In genomic region chr5:87102841-87103240, GRCh38 we compare ENCODE assay signal across 14 cellular contexts.
A peak's percentile ranks its signal among the peaks of the same experiment; 100 is the strongest.
DNase-seq lines count a peak whose midpoint lies in the region; ATAC-seq and TF ChIP-seq lines count a peak whose summit lies in the region.
"Had no signal": no experiment of that assay in that cellular context is flagged by ENCODE, and none has a peak within 500 bp of the region (broad histone marks: within the 10 kb centered on the region; RNA-seq: fewer than 3 reads in every experiment).

No MANE protein-coding gene starts in this region.

- TF ChIP-seq CTCF in natural killer cell (IDR thresholded peaks at IDR 0.05) (no peak), SU-DHL-6 (IDR thresholded peaks at IDR 0.05; ENCODE audit: insufficient read depth, low read length, poor library complexity, severe bottlenecking) (no peak)

- no peaks in the 10 kb centered on the region for H3K9me3 ChIP-seq in SU-DHL-6 (ENCODE audit: insufficient read depth, low read length)

- peaks cover 6% of the 10 kb centered on the region for H3K36me3 Mint-ChIP-seq in natural killer cell treated with Interleukin-12 subunit alpha and Interleukin-12 subunit beta and Interleukin-15 and Interleukin-18, amount 100 ng/mL, for 72 hours
- H3K36me3 Mint-ChIP-seq in natural killer cell: no peaks in the 10 kb centered on the region
- H3K36me3 Mint-ChIP-seq in naive B cell: peaks cover 3 to 7% of the 10 kb centered on the region in 2 donors

- H4K20me1 ChIP-seq in SU-DHL-6 (ENCODE audit: low read depth, low read length): no peaks in the 10 kb centered on the region

- no peak for ATAC-seq in natural killer cell treated with Interleukin-12 subunit alpha and Interleukin-12 subunit beta and Interleukin-15 and Interleukin-18, amount 100 ng/mL, for 72 hours
- ATAC-seq in natural killer cell: no peak
- ATAC-seq in naive B cell (ENCODE audit: low read depth in 2 of 2): no peak
- ATAC-seq in HG03469 (IDR thresholded peaks at IDR 0.05; ENCODE audit: unreplicated experiment): no peak

- no peak overlapping the region for H3K4me3 ChIP-seq in SU-DHL-6 (ENCODE audit: insufficient read depth, low read length, poor library complexity, severe bottlenecking)

- peaks cover 33 to 45% of the 10 kb centered on the region in 2 donors for H3K4me1 Mint-ChIP-seq in natural killer cell treated with Interleukin-12 subunit alpha and Interleukin-12 subunit beta and Interleukin-15 and Interleukin-18, amount 100 ng/mL, for 72 hours (ENCODE audit: low read depth in 2 of 2)
- H3K4me1 Mint-ChIP-seq in natural killer cell: peaks cover 28 to 41% of the 10 kb centered on the region in 2 donors
- peaks cover 52 to 60% (median 57%) of the 10 kb centered on the region in 3 donors for H3K4me1 Mint-ChIP-seq in naive B cell

- peaks cover 5% of the 10 kb centered on the region for H3K9me3 Mint-ChIP-seq in natural killer cell treated with Interleukin-12 subunit alpha and Interleukin-12 subunit beta and Interleukin-15 and Interleukin-18, amount 100 ng/mL, for 72 hours
- H3K9me3 Mint-ChIP-seq in natural killer cell (peaks cover 0 to 3% of the 10 kb centered on the region in 2 donors), naive B cell (peaks cover 0 to 4% (median 0%) of the 10 kb centered on the region in 7 donors)
- H3K9me3 Mint-ChIP-seq: CD4-positive, alpha-beta T cell had no signal

- peak overlapping the region; percentile 66 for H3K4me2 ChIP-seq in SU-DHL-6 (ENCODE audit: low read depth, low read length, poor library complexity, severe bottlenecking)

- no peak overlapping the region for H3K4me3 Mint-ChIP-seq in natural killer cell treated with Interleukin-12 subunit alpha and Interleukin-12 subunit beta and Interleukin-15 and Interleukin-18, amount 100 ng/mL, for 72 hours
- no peak overlapping the region for H3K4me3 Mint-ChIP-seq in natural killer cell
- H3K4me3 Mint-ChIP-seq in naive B cell: peak overlapping the region in 4 of 8 donors; percentile 19 to 88 (median 75)
- H3K4me3 Mint-ChIP-seq: CD4-positive, alpha-beta T cell had no signal

- no peaks in the 10 kb centered on the region for H3K27me3 ChIP-seq in SU-DHL-6 (ENCODE audit: low read length)

- H3K79me2 ChIP-seq in SU-DHL-6 (ENCODE audit: insufficient read depth, low read length): no peaks in the 10 kb centered on the region

- H3K27ac Mint-ChIP-seq in natural killer cell treated with Interleukin-12 subunit alpha and Interleukin-12 subunit beta and Interleukin-15 and Interleukin-18, amount 100 ng/mL, for 72 hours: peak overlapping the region; percentile 60 to 71
- H3K27ac Mint-ChIP-seq in natural killer cell (no peak overlapping the region), naive B cell (peak overlapping the region; percentile 42 to 97 (median 80))
- H3K27ac Mint-ChIP-seq: CD4-positive, alpha-beta T cell had no signal

- H3K9me2 ChIP-seq in SU-DHL-6 (replicated peaks; ENCODE audit: insufficient read depth, low read length): no peaks in the 10 kb centered on the region

- H3K36me3 ChIP-seq in SU-DHL-6 (ENCODE audit: low read length): no peaks in the 10 kb centered on the region

- H3F3A ChIP-seq in SU-DHL-6 (ENCODE audit: insufficient read depth): no peaks in the 10 kb centered on the region

- intact Hi-C loops in natural killer cell (cut with micrococcal nuclease): no loop called here

- peak overlapping the region; percentile 66; the same call in 1 of the 2 replicates for H3K27ac ChIP-seq in SU-DHL-6 (ENCODE audit: low read depth, low read length)

- no peak overlapping the region for H2AFZ ChIP-seq in SU-DHL-6 (ENCODE audit: low read depth, low read length, severe bottlenecking)

- H3K27me3 Mint-ChIP-seq in natural killer cell treated with Interleukin-12 subunit alpha and Interleukin-12 subunit beta and Interleukin-15 and Interleukin-18, amount 100 ng/mL, for 72 hours: no peaks in the 10 kb centered on the region
- no peaks in the 10 kb centered on the region for H3K27me3 Mint-ChIP-seq in natural killer cell (ENCODE audit: low read depth in 2 of 2)
- H3K27me3 Mint-ChIP-seq in naive B cell: no peaks in the 10 kb centered on the region
- H3K27me3 Mint-ChIP-seq: CD4-positive, alpha-beta T cell had no signal

- H3K9ac ChIP-seq in SU-DHL-6 (ENCODE audit: low read length): no peak overlapping the region

- no peak for DNase-seq in natural killer cell treated with Interleukin-12 subunit alpha and Interleukin-12 subunit beta and Interleukin-15 and Interleukin-18, amount 100 ng/mL, for 72 hours (ENCODE audit: low spot score)
- no peak for DNase-seq in natural killer cell
- DNase-seq in naive B cell: no peak
- DNase-seq in NCI-H2107 (lab: John Stamatoyannopoulos, UW): no peak
- no peak for DNase-seq in NAMALWA (ENCODE audit: low spot score)
- DNase-seq: ACHN; C1 segment of cervical spinal cord; CD4-positive, alpha-beta T cell; DMS79 treated with DMSO at 0.1 percent for 48 hours; EL; HCEC 1CT; IMR-90 had no signal

Comparison
In these comparisons a context has a peak if more than half of its experiments do, and no peak if none do; other contexts are left out.
1. H3K27ac Mint-ChIP-seq: peak in natural killer cell treated with Interleukin-12 subunit alpha and Interleukin-12 subunit beta and Interleukin-15 and Interleukin-18, amount 100 ng/mL, for 72 hours (2 of 2) and naive B cell (6 of 6); none in natural killer cell (0 of 2).